In the genomic region with DNA sequence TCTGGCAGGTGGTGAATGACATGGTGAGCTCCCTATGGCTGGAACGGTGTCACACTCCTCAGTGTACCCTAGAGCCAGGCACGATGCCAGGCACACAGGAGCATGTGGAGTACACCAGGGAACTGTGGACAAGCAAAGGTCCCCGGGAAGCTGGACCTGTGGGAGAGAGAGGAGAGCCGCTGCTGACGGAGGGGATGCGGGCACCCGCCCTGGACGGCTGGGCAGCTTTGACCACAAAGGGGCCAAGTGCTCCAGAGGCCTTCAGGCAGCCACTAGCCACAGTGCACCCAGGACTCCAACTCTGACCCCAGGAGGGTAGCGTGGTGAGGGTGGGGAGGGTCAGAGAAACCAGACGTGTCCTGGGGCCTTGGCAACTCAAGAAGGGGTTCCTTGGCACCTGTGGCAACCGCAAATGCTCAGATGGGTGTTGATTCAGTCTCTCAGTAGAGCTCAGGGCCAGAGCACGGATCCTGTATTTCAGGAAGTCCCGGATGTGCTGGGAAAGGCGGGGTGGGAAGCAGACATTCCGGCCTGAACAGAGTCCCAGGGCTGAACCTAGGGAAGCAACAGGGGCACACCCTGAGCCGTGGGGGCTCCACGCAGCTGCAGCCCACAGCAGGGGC, we compare ENCODE assay signal across 19 cellular contexts. TPM values are rescaled to one million over a fixed set of nuclear protein-coding genes. Genes with fewer than 3 reads are reported as not detected.
DNase-seq lines count a peak whose midpoint lies in the region; ATAC-seq, FAIRE-seq and TF ChIP-seq lines count a peak whose summit lies in the region.
"Had no signal": no experiment of that assay in that cellular context is flagged by ENCODE, and none has a peak within 500 bp of the region (broad histone marks: within the 10 kb centered on the region; RNA-seq: fewer than 3 reads in every experiment).

No MANE protein-coding gene starts in this region.

- FAIRE-seq in RCC 7860 (lab: Jason Lieb, UNC) = no peak
- FAIRE-seq: endometrium had no signal

- H3K27ac ChIP-seq in mammary epithelial cell (ENCODE audit: insufficient read depth, low read depth, low read length) (no peak overlapping the region), osteoblast (ENCODE audit: low read depth, low read length) (no peak overlapping the region)
- H3K27ac ChIP-seq: brain microvascular endothelial cell, SJSA1 had no signal

- BruUV-seq in mammary epithelial cell (replicated peaks; lab: Mats Ljungman, UMichigan) = no TSS peak

- H3K4me2 ChIP-seq in mammary epithelial cell (ENCODE audit: insufficient read depth, low read depth, low read length) (no peak overlapping the region), osteoblast (ENCODE audit: insufficient read depth, low read length) (no peak overlapping the region)

- 33% methylated on average over 14 of the region's 17 CpGs for WGBS in mammary epithelial cell (ENCODE audit: low coverage, missing lambda C conversion rate)

- CTCF ChIA-PET in mammary epithelial cell (lab: Charles Lee; ENCODE audit: low non-redundant PET) = no interaction called here

- in situ Hi-C loops in mammary epithelial cell (cut with MboI; ENCODE audit: low sequenced_read_pairs in 2 of 2) = no loop called here

- H3K79me2 ChIP-seq in mammary epithelial cell (ENCODE audit: insufficient read depth, low read length) = no peaks in the 10 kb centered on the region
- H3K79me2 ChIP-seq in osteoblast (ENCODE audit: insufficient read depth, low read length) = no peaks in the 10 kb centered on the region

- no peaks in the 10 kb centered on the region for H3K9me3 ChIP-seq in mammary epithelial cell (replicated peaks; ENCODE audit: insufficient read depth, low read length)
- no peaks in the 10 kb centered on the region for H3K9me3 ChIP-seq in osteoblast (ENCODE audit: low read depth, low read length)
- H3K9me3 ChIP-seq in MG63 = no peaks in the 10 kb centered on the region
- H3K9me3 ChIP-seq: SJSA1 had no signal

- no peaks in the 10 kb centered on the region for H3K27me3 ChIP-seq in mammary epithelial cell (ENCODE audit: insufficient read depth, low read length)
- no peaks in the 10 kb centered on the region for H3K27me3 ChIP-seq in osteoblast (ENCODE audit: insufficient read depth, low read length)
- H3K27me3 ChIP-seq in MG63 = no peaks in the 10 kb centered on the region
- H3K27me3 ChIP-seq: brain microvascular endothelial cell, SJSA1 had no signal

- TF ChIP-seq CTCF in mammary epithelial cell (conservative IDR thresholded peaks at IDR 0.05 in 1 of 2, IDR thresholded peaks at IDR 0.05 in 1 of 2; ENCODE audit: extremely low read depth in 1 of 2, insufficient read depth in 1 of 2, low read depth in 1 of 2, low read length in 2 of 2) (no peak), osteoblast (IDR thresholded peaks at IDR 0.05; ENCODE audit: extremely low read depth, low read depth, low read length) (no peak)

- H4K20me1 ChIP-seq in mammary epithelial cell (ENCODE audit: insufficient read depth, low read length) (peaks cover 2% of the 10 kb centered on the region), osteoblast (ENCODE audit: insufficient read depth, low read length) (no peaks in the 10 kb centered on the region)

- ATAC-seq in left ventricle myocardium superior = peak; percentile 80
- ATAC-seq in HG03097 (IDR thresholded peaks at IDR 0.05; ENCODE audit: low FRiP score, unreplicated experiment) = no peak
- ATAC-seq: stimulated activated naive B cell treated with anti-CD40 and anti-IgM and Interleukin-4, amounts not matched to agents 10 μg/mL and 1 μg/mL and 100 μg/mL, for 72 hours had no signal

- intact Hi-C loops in mammary epithelial cell (cut with micrococcal nuclease) = no loop called here
- intact Hi-C loops in left ventricle myocardium superior (cut with micrococcal nuclease) = no loop called here

- H2AFZ ChIP-seq in mammary epithelial cell (ENCODE audit: low read depth, low read length) = peak overlapping the region; percentile 73
- peak overlapping the region; percentile 41 for H2AFZ ChIP-seq in osteoblast (ENCODE audit: low read length)

- H3K36me3 ChIP-seq in mammary epithelial cell (ENCODE audit: insufficient read depth, low read length) = no peaks in the 10 kb centered on the region
- no peaks in the 10 kb centered on the region for H3K36me3 ChIP-seq in osteoblast (ENCODE audit: insufficient read depth, low read length)
- H3K36me3 ChIP-seq in MG63 = no peaks in the 10 kb centered on the region
- H3K36me3 ChIP-seq: brain microvascular endothelial cell, SJSA1 had no signal

- no peak overlapping the region for H3K9ac ChIP-seq in mammary epithelial cell (ENCODE audit: insufficient read depth, low read length)

- dilution Hi-C loops in mammary epithelial cell (cut with HindIII; ENCODE audit: low sequenced_read_pairs) = no loop called here

- H3K4me3 ChIP-seq in mammary epithelial cell (replicated peaks in 1 of 3; ENCODE audit: insufficient read depth in 1 of 3, low read depth in 2 of 3, low read length in 3 of 3) = no peak overlapping the region
- no peak overlapping the region for H3K4me3 ChIP-seq in osteoblast (ENCODE audit: insufficient read depth, low read length)
- no peak overlapping the region for H3K4me3 ChIP-seq in MG63
- H3K4me3 ChIP-seq: SJSA1 had no signal

- H3K4me1 ChIP-seq in mammary epithelial cell (ENCODE audit: insufficient read depth, low read length) = peaks cover 29% of the 10 kb centered on the region
- no peaks in the 10 kb centered on the region for H3K4me1 ChIP-seq in osteoblast (ENCODE audit: insufficient read depth, low read length)

- DNase-seq in mammary epithelial cell (peak; percentile 19), left ventricle myocardium superior (peak; percentile 64), osteoblast (ENCODE audit: insufficient read length, low spot score, missing footprints) (peak; percentile 94), ureter (ENCODE audit: low spot score) (peak; percentile 78), MG63 (no peak), cortex of kidney (lab: John Stamatoyannopoulos, UW) (no peak), RCC 7860 (ENCODE audit: low spot score) (no peak)
- DNase-seq: activated CD8-positive, alpha-beta memory T cell treated with anti-CD3 and anti-CD28 coated beads for 24 hours; activated naive CD4-positive, alpha-beta T cell; brain microvascular endothelial cell; CD4-positive, CD25-positive, alpha-beta regulatory T cell; NCI-H1092 treated with DMSO at 0.1 percent for 48 hours; NCI-H526; stimulated activated CD4-positive, alpha-beta T cell treated with anti-CD3 and anti-CD28 coated beads, Interleukin-4, amount 100 ng/mL, for 24 hours; stimulated activated naive B cell treated with anti-CD40 and anti-IgM and Interleukin-4, amounts not matched to agents 10 μg/mL and 1 μg/mL and 100 μg/mL, for 72 hours had no signal

RNA-seq across cellular contexts. Expression of a gene that starts 2.3 kb away (rescaled TPM):
- total RNA-seq in mammary epithelial cell (under 1 TPM; 0.14 to 0.17 TPM), left ventricle myocardium superior (not detected), osteoblast (not detected in 2 replicates), ureter (2.5 TPM)
- polyA plus RNA-seq in mammary epithelial cell = 0.29 TPM
- polyA minus RNA-seq in mammary epithelial cell = not detected
- total RNA-seq in MG63 (2014; rRNA removed; shearing (Covaris generic); ENCODE audit: low replicate concordance) = not detected in 2 replicates
- total RNA-seq: CD4-positive, CD25-positive, alpha-beta regulatory T cell; mesenteric fat pad had no signal
- polyA plus RNA-seq: CD4-positive, CD25-positive, alpha-beta regulatory T cell had no signal

RNA-seq across cellular contexts. Expression of a gene that starts 7.9 kb away (rescaled TPM):
- not detected for total RNA-seq in mammary epithelial cell
- polyA plus RNA-seq in mammary epithelial cell = not detected
- not detected for polyA minus RNA-seq in mammary epithelial cell
- total RNA-seq in left ventricle myocardium superior = not detected
- under 0.01 TPM in 2 replicates for total RNA-seq in osteoblast
- 0.23 TPM for total RNA-seq in ureter
- not detected in 2 replicates for total RNA-seq in MG63 (2014; rRNA removed; shearing (Covaris generic); ENCODE audit: low replicate concordance)
- total RNA-seq: CD4-positive, CD25-positive, alpha-beta regulatory T cell; mesenteric fat pad; SJSA1 had no signal
- polyA plus RNA-seq: CD4-positive, CD25-positive, alpha-beta regulatory T cell had no signal

RNA-seq across cellular contexts. Expression of a gene that starts 29.6 kb away (rescaled TPM):
- not detected for total RNA-seq in mammary epithelial cell
- not detected for polyA plus RNA-seq in mammary epithelial cell
- polyA minus RNA-seq in mammary epithelial cell = not detected
- total RNA-seq in left ventricle myocardium superior = 0.12 TPM
- total RNA-seq in osteoblast = not detected in 2 replicates
- 0.31 TPM for total RNA-seq in ureter
- not detected in 2 replicates for total RNA-seq in MG63 (2014; rRNA removed; shearing (Covaris generic); ENCODE audit: low replicate concordance)
- total RNA-seq: CD4-positive, CD25-positive, alpha-beta regulatory T cell had no signal
- polyA plus RNA-seq: CD4-positive, CD25-positive, alpha-beta regulatory T cell had no signal

Comparison
In these comparisons a context has a peak if more than half of its experiments do, and no peak if none do; other contexts are left out.
1. DNase-seq: peak in mammary epithelial cell (single experiment), left ventricle myocardium superior (single experiment), osteoblast (single experiment) and ureter (single experiment); none in MG63 (single experiment), cortex of kidney (single experiment) and RCC 7860 (single experiment).